In genomic region chr2:112764071-112765044, GRCh38 we compare ENCODE assay signal across 1 cellular context.
A peak's percentile ranks its signal among the peaks of the same experiment; 100 is the strongest.
TF ChIP-seq lines count a peak whose summit lies in the region.

TSS of gene CKAP2L (minus strand) at chr2:112764609. CDS start at chr2:112764598, 11 bp downstream.

TF ChIP-seq in K562, 482 proteins besides CTCF, POLR2A, EP300 and RAD21 (continued from another document and continues in another):
- TF ChIP-seq DEAF1 (CRISPR knock-in tag; IDR thresholded peaks at IDR 0.05) (no peak), TAF9B (IDR thresholded peaks at IDR 0.05; ENCODE audit: partially characterized antibody) (peak; percentile 30), ZNF436 (CRISPR knock-in tag; IDR thresholded peaks at IDR 0.05) (no peak), SMARCB1 (IDR thresholded peaks at IDR 0.05; ENCODE audit: insufficient read length, low read depth) (no peak), CREBBP (IDR thresholded peaks at IDR 0.05; ENCODE audit: low read depth, low read length) (no peak), CEBPG (CRISPR knock-in tag; IDR thresholded peaks at IDR 0.05) (peak; percentile 34; the same call in 1 of the 2 replicates), CEBPG (tag; conservative IDR thresholded peaks at IDR 0.05 in 1 of 2, IDR thresholded peaks at IDR 0.05 in 1 of 2) (no peak), HDGF (IDR thresholded peaks at IDR 0.05) (no peak), ZNF639 (CRISPR knock-in tag; conservative IDR thresholded peaks at IDR 0.05 in 1 of 2, IDR thresholded peaks at IDR 0.05 in 1 of 2) (peak in 1 of 2 experiments; percentile 50; a peak in 1 of 4 replicates), RREB1 (CRISPR knock-in tag; IDR thresholded peaks at IDR 0.05) (no peak), SMARCA4 (IDR thresholded peaks at IDR 0.05) (no peak), ZNF511 (CRISPR knock-in tag; IDR thresholded peaks at IDR 0.05) (peak; percentile 76), NR3C1 (CRISPR knock-in tag; IDR thresholded peaks at IDR 0.05) (0 out of 2 replicates have a peak, but pooled peaks have one; percentile 63), RCOR1 (IDR thresholded peaks at IDR 0.05; ENCODE audit: borderline replicate concordance in 1 of 2, low read depth in 2 of 2, low read length in 2 of 2) (no peak; a peak in 2 of 4 replicates), ZNF232 (CRISPR knock-in tag; IDR thresholded peaks at IDR 0.05) (no peak), SRSF3 (IDR thresholded peaks at IDR 0.05; ENCODE audit: insufficient read depth, low read length) (no peak), HIVEP1 (CRISPR knock-in tag; IDR thresholded peaks at IDR 0.05) (no peak), NFIC (IDR thresholded peaks at IDR 0.05) (peak; percentile 28; the same call in 1 of the 2 replicates), ETV5 (CRISPR knock-in tag; IDR thresholded peaks at IDR 0.05; ENCODE audit: low read depth) (no peak), KDM2B (CRISPR knock-in tag; IDR thresholded peaks at IDR 0.05) (no peak), TRIM24 (IDR thresholded peaks at IDR 0.05) (no peak), ZNF274 (IDR thresholded peaks at IDR 0.05; ENCODE audit: borderline replicate concordance, low read depth, low read length) (no peak), GTF2B (IDR thresholded peaks at IDR 0.05; ENCODE audit: extremely low read depth, insufficient read length) (no peak), MNT (conservative IDR thresholded peaks at IDR 0.05) (peak; percentile 94 to 97), PTRF (tag; IDR thresholded peaks at IDR 0.05) (no peak), IRF1 (CRISPR knock-in tag; IDR thresholded peaks at IDR 0.05; ENCODE audit: borderline replicate concordance) (0 out of 2 replicates have a peak, but pooled peaks have one; percentile 24), ZNF311 (CRISPR knock-in tag; IDR thresholded peaks at IDR 0.05) (no peak), NCOR1 (IDR thresholded peaks at IDR 0.05) (no peak), CEBPB (tag; IDR thresholded peaks at IDR 0.05) (no peak), ZNF280A (IDR thresholded peaks at IDR 0.05; ENCODE audit: low read depth, partially characterized antibody) (no peak), DLX4 (CRISPR knock-in tag; IDR thresholded peaks at IDR 0.05) (no peak), RBM22 (IDR thresholded peaks at IDR 0.05; ENCODE audit: low read depth, low read length, poor library complexity, severe bottlenecking) (no peak), ZNF217 (CRISPR knock-in tag; IDR thresholded peaks at IDR 0.05) (no peak), GATAD2B (IDR thresholded peaks at IDR 0.05; ENCODE audit: borderline replicate concordance) (peak; percentile 84), ILF3 (IDR thresholded peaks at IDR 0.05; ENCODE audit: borderline replicate concordance) (no peak), E2F5 (CRISPR knock-in tag; IDR thresholded peaks at IDR 0.05) (peak; percentile 26; the same call in 1 of the 2 replicates), HLTF (IDR thresholded peaks at IDR 0.05) (no peak), ASH1L (IDR thresholded peaks at IDR 0.05; ENCODE audit: borderline replicate concordance, low read depth, partially characterized antibody) (peak; percentile 88), SMARCE1 (IDR thresholded peaks at IDR 0.05) (no peak), ZNF561 (CRISPR knock-in tag; conservative IDR thresholded peaks at IDR 0.05) (no peak), TRIM28 (IDR thresholded peaks at IDR 0.05) (no peak), NCOA1 (IDR thresholded peaks at IDR 0.05; ENCODE audit: low read depth) (0 out of 2 replicates have a peak, but pooled peaks have one; percentile 37), WHSC1 (IDR thresholded peaks at IDR 0.05; ENCODE audit: low read length) (no peak), COPS2 (conservative IDR thresholded peaks at IDR 0.05) (no peak), GABPA (tag; conservative IDR thresholded peaks at IDR 0.05; ENCODE audit: low read depth) (no peak), TEAD2 (tag; IDR thresholded peaks at IDR 0.05) (no peak), ZNF133 (CRISPR knock-in tag; IDR thresholded peaks at IDR 0.05) (no peak), CREB5 (CRISPR knock-in tag; IDR thresholded peaks at IDR 0.05) (no peak)
